8 cellular contexts compared by ENCODE assay signal in the genomic region with DNA sequence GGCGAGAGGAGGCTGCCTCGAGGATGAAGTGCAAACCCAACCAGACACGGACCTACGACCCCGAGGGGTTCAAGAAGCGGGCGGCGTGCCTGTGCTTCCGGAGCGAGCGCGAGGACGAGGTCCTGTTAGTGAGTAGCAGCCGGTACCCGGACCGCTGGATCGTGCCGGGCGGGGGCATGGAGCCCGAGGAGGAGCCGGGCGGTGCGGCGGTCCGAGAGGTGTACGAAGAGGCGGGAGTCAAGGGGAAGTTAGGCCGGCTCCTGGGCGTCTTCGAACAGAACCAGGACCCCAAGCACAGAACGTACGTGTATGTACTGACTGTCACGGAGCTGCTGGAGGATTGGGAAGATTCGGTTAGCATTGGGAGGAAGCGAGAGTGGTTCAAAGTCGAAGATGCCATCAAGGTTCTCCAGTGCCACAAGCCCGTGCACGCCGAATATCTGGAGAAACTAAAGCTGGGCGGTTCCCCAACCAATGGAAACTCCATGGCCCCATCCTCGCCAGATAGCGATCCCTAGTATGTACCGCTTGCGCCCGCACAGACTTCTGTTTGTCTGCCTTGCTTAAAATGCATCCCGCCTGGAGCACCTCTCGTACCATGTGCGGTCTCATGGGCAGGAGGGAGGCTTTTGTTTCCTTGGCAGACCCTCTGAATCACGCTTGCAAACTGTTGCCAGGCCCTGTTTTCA. TPM values are rescaled to one million over a fixed set of nuclear protein-coding genes. Genes with fewer than 3 reads are reported as not detected.
DNase-seq lines count a peak whose midpoint lies in the region; ATAC-seq and TF ChIP-seq lines count a peak whose summit lies in the region.
"Not testable (repeated sequence)": the region's sequence is repeated elsewhere in the genome, so short reads cannot be mapped to it uniquely, and the experiment has no call there.

No MANE protein-coding gene starts in this region.

- H3K9ac ChIP-seq in HUES6 (ENCODE audit: low read length), result peak overlapping the region; percentile 29

- not testable (repeated sequence) for H3K36me3 Mint-ChIP-seq in CD4-positive, alpha-beta memory T cell; activated CD4-positive, alpha-beta T cell treated with anti-CD3 and anti-CD28 coated beads, Interleukin-2, amount 10 ng/mL, durations not matched to agents 7 days and 5 days (ENCODE audit: low read depth); brain; progenitor cell of endocrine pancreas (ENCODE audit: insufficient read depth)

- H3K27ac Mint-ChIP-seq in CD4-positive, alpha-beta memory T cell, result peak overlapping the region in 1 of 7 donors; percentile 61
- peak overlapping the region; percentile 25 for H3K27ac Mint-ChIP-seq in activated CD4-positive, alpha-beta T cell treated with anti-CD3 and anti-CD28 coated beads, Interleukin-2, amount 10 ng/mL, durations not matched to agents 7 days and 5 days
- H3K27ac Mint-ChIP-seq in brain (peak overlapping the region in 4 of 5 experiments; percentile 58 to 94 (median 84)), progenitor cell of endocrine pancreas (peak overlapping the region; percentile 62)

- TF ChIP-seq CTCF in brain (conservative IDR thresholded peaks at IDR 0.05); right lobe of liver (IDR thresholded peaks at IDR 0.05); progenitor cell of endocrine pancreas (IDR thresholded peaks at IDR 0.05; ENCODE audit: unreplicated experiment); thoracic aorta (IDR thresholded peaks at IDR 0.05): not testable (repeated sequence)

- CTCF ChIA-PET in CD4-positive, alpha-beta memory T cell (lab: Charles Lee; ENCODE audit: partially characterized antibody); activated CD4-positive, alpha-beta T cell treated with anti-CD3 and anti-CD28 coated beads, Interleukin-2, amount 10 ng/mL, durations not matched to agents 7 days and 5 days (lab: Charles Lee): not testable (repeated sequence)

- DNase-seq in CD4-positive, alpha-beta memory T cell, result peak in 1 of 5 donors; percentile 4
- not testable (repeated sequence) for DNase-seq in activated CD4-positive, alpha-beta T cell treated with anti-CD3 and anti-CD28 coated beads, Interleukin-2, amount 10 ng/mL, durations not matched to agents 7 days and 5 days; right lobe of liver; progenitor cell of endocrine pancreas (ENCODE audit: low spot score, unreplicated experiment); thoracic aorta (ENCODE audit: low spot score)
- peak; percentile 2 for DNase-seq in fibroblast of peridontal ligament (ENCODE audit: extremely low read depth)

- POLR2A ChIA-PET in CD4-positive, alpha-beta memory T cell (lab: Charles Lee; ENCODE audit: partially characterized antibody); activated CD4-positive, alpha-beta T cell treated with anti-CD3 and anti-CD28 coated beads, Interleukin-2, amount 10 ng/mL, durations not matched to agents 7 days and 5 days (lab: Charles Lee): not testable (repeated sequence)

- H3K9me3 ChIP-seq in CD4-positive, alpha-beta memory T cell (ENCODE audit: control insufficient read depth in 1 of 2, low read length in 2 of 2); HUES6 (ENCODE audit: control insufficient read depth, insufficient read depth, low read depth, low read length); right lobe of liver; thoracic aorta: not testable (repeated sequence)

- not testable (repeated sequence) for H3K27me3 ChIP-seq in CD4-positive, alpha-beta memory T cell (ENCODE audit: insufficient read depth, low read length); HUES6 (ENCODE audit: control insufficient read depth, insufficient read depth, low read length); thoracic aorta (replicated peaks; ENCODE audit: insufficient read depth)
- peaks cover 0 to 19% of the 10 kb centered on the region in 2 donors for H3K27me3 ChIP-seq in right lobe of liver

- not testable (repeated sequence) for H3K4me1 Mint-ChIP-seq in CD4-positive, alpha-beta memory T cell; progenitor cell of endocrine pancreas (ENCODE audit: low read depth)
- peaks cover 12% of the 10 kb centered on the region for H3K4me1 Mint-ChIP-seq in activated CD4-positive, alpha-beta T cell treated with anti-CD3 and anti-CD28 coated beads, Interleukin-2, amount 10 ng/mL, durations not matched to agents 7 days and 5 days
- H3K4me1 Mint-ChIP-seq in brain, result peaks cover 28% of the 10 kb centered on the region

- H3K4me1 ChIP-seq in CD4-positive, alpha-beta memory T cell (ENCODE audit: insufficient read depth, low read length); HUES6 (ENCODE audit: control insufficient read depth, insufficient read depth, low read length); right lobe of liver; thoracic aorta (ENCODE audit: control insufficient read depth in 1 of 2, low read depth in 2 of 2): not testable (repeated sequence)

- not testable (repeated sequence) for H3K9me3 Mint-ChIP-seq in CD4-positive, alpha-beta memory T cell; activated CD4-positive, alpha-beta T cell treated with anti-CD3 and anti-CD28 coated beads, Interleukin-2, amount 10 ng/mL, durations not matched to agents 7 days and 5 days; brain; progenitor cell of endocrine pancreas (ENCODE audit: low read depth)

- not testable (repeated sequence) for TF ChIP-seq POLR2A in right lobe of liver (IDR thresholded peaks at IDR 0.05)

- ATAC-seq in right lobe of liver, result peak; percentile 16 to 29 (median 24)
- ATAC-seq in thoracic aorta (ENCODE audit: insufficient number of reproducible peaks, low FRiP score, low read depth), result not testable (repeated sequence)

- intact Hi-C loops in CD4-positive, alpha-beta memory T cell (cut with micrococcal nuclease); right lobe of liver (cut with DNase I): not testable (repeated sequence)

- WGBS in right lobe of liver (ENCODE audit: insufficient coverage, low coverage, low lambda C conversion rate, missing lambda C conversion rate), result 33% methylated on average over 3 of the region's 49 CpGs

- not testable (repeated sequence) for H3K4me3 ChIP-seq in CD4-positive, alpha-beta memory T cell (ENCODE audit: low read length in 2 of 2)
- H3K4me3 ChIP-seq in HUES6 (ENCODE audit: low read depth, low read length) (peak overlapping the region; percentile 56), right lobe of liver (peak overlapping the region in 2 of 3 donors; percentile 12 to 24), thoracic aorta (peak overlapping the region; percentile 74)

- H3K27me3 Mint-ChIP-seq in CD4-positive, alpha-beta memory T cell; activated CD4-positive, alpha-beta T cell treated with anti-CD3 and anti-CD28 coated beads, Interleukin-2, amount 10 ng/mL, durations not matched to agents 7 days and 5 days; progenitor cell of endocrine pancreas: not testable (repeated sequence)
- H3K27me3 Mint-ChIP-seq in brain, result peaks cover 12% of the 10 kb centered on the region

- not testable (repeated sequence) for H3K27ac ChIP-seq in CD4-positive, alpha-beta memory T cell (ENCODE audit: low read depth, low read length); HUES6 (ENCODE audit: low read depth, low read length); right lobe of liver
- H3K27ac ChIP-seq in thoracic aorta, result peak overlapping the region in 1 of 2 donors; percentile 38

- H3K4me3 Mint-ChIP-seq in CD4-positive, alpha-beta memory T cell, result peak overlapping the region; percentile 70 to 89 (median 80)
- peak overlapping the region; percentile 82 for H3K4me3 Mint-ChIP-seq in activated CD4-positive, alpha-beta T cell treated with anti-CD3 and anti-CD28 coated beads, Interleukin-2, amount 10 ng/mL, durations not matched to agents 7 days and 5 days
- H3K4me3 Mint-ChIP-seq in brain (peak overlapping the region; percentile 89 to 94 (median 90)), progenitor cell of endocrine pancreas (ENCODE audit: low read depth) (peak overlapping the region; percentile 87)

- H3K36me3 ChIP-seq in CD4-positive, alpha-beta memory T cell (ENCODE audit: insufficient read depth, low read length); HUES6 (ENCODE audit: control insufficient read depth, insufficient read depth, low read length); right lobe of liver; thoracic aorta: not testable (repeated sequence)

RNA-seq across cellular contexts. Expression of a gene that starts 0.5 kb away (rescaled TPM):
- not detected for total RNA-seq in CD4-positive, alpha-beta memory T cell
- not detected for polyA plus RNA-seq in CD4-positive, alpha-beta memory T cell
- total RNA-seq in activated CD4-positive, alpha-beta T cell treated with anti-CD3 and anti-CD28 coated beads, Interleukin-2, amount 10 ng/mL, durations not matched to agents 7 days and 5 days, result under 1 TPM; 0.15 to 0.25 TPM
- 3.6 TPM for polyA plus RNA-seq in brain (ENCODE audit: insufficient read depth, low read depth, low replicate concordance)
- total RNA-seq in right lobe of liver (1 to 10 TPM in 3 of 6 experiments, under 1 TPM in 3; 0.31 to 1.9 (median 1.1) TPM), progenitor cell of endocrine pancreas (3.4 and 3.6 TPM in 2 replicates), thoracic aorta (1 to 10 TPM in 1 of 2 donors, under 1 TPM in 1; 0.41 to 3.8 TPM)
